ENCODE assay signal across 8 cellular contexts in the genomic region with DNA sequence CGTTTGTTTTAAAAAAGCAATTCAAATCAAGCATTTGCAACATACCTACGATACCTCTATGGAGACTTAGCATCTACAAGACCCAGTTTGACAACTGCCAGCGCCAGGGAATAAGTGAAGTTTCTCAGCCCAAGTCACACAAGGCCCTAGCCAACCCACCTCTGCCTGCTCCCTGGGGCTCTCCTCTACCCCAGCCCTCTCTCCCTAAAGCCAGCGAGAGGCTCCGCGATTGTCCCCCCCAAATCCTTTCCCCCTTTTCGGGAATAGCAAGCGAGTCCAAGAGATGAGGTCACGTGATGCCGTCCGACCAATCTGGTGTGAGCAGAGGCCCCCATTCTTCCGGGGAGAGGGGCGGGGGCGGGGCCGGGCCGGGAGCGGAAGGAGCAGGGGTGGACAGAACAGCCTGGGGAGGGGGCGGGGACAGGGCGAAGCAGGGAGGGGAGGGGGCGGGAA.
A peak's percentile ranks its signal among the peaks of the same experiment; 100 is the strongest.
DNase-seq lines count a peak whose midpoint lies in the region; ATAC-seq lines count a peak whose summit lies in the region.

No MANE protein-coding gene starts in this region.

- ATAC-seq in GM18907 (IDR thresholded peaks at IDR 0.05; ENCODE audit: unreplicated experiment) (peak; percentile 77), HG03135 (IDR thresholded peaks at IDR 0.05; ENCODE audit: unreplicated experiment) (peak; percentile 74)

- no peaks in the 10 kb centered on the region for H3K36me3 ChIP-seq in ACC112 (ENCODE audit: insufficient read depth, low read length)

- DNase-seq in NCI-H524 treated with DMSO at 0.1 percent for 48 hours (lab: John Stamatoyannopoulos, UW), result peak; percentile 48
- DNase-seq in activated CD8-positive, alpha-beta memory T cell treated with anti-CD3 and anti-CD28 coated beads for 1 hour (ENCODE audit: extremely low read depth in 1 of 2, low read depth in 1 of 2), result peak; percentile 66 to 76
- DNase-seq in effector CD8-positive, alpha-beta T cell (lab: John Stamatoyannopoulos, UW), result peak; percentile 89
- peak; percentile 97 for DNase-seq in medulla oblongata (ENCODE audit: extremely low spot score)
- DNase-seq in stimulated activated CD4-positive, alpha-beta T cell treated with anti-CD3 and anti-CD28 coated beads, TNF-alpha, amount 100 ng/mL, for 24 hours (ENCODE audit: low read depth in 3 of 3), result peak; percentile 68 to 81 (median 70)

- no peaks in the 10 kb centered on the region for H3K4me1 ChIP-seq in ACC112 (ENCODE audit: control insufficient read depth, insufficient read depth, low read length, unreplicated experiment)

- H3K79me2 ChIP-seq in ACC112 (ENCODE audit: control insufficient read depth, insufficient read depth, low read length, unreplicated experiment), result no peaks in the 10 kb centered on the region

- H3K27ac ChIP-seq in ACC112 (ENCODE audit: low read depth, low read length), result no peak overlapping the region

- H2AFZ ChIP-seq in ACC112 (ENCODE audit: low read length, unreplicated experiment), result no peak overlapping the region

- H3K4me3 ChIP-seq in ACC112 (ENCODE audit: low read depth, low read length), result peak overlapping the region; percentile 68

- H3K27me3 ChIP-seq in ACC112 (ENCODE audit: insufficient read depth, low read length), result peaks cover 16% of the 10 kb centered on the region
